11 cellular contexts compared by ENCODE assay signal in genomic region chr3:173066044-173066679, GRCh38.
DNase-seq lines count a peak whose midpoint lies in the region; ATAC-seq, FAIRE-seq and TF ChIP-seq lines count a peak whose summit lies in the region.
"Had no signal": no experiment of that assay in that cellular context is flagged by ENCODE, and none has a peak within 500 bp of the region (broad histone marks: within the 10 kb centered on the region; RNA-seq: fewer than 3 reads in every experiment).

No MANE protein-coding gene starts in this region.

- no peaks in the 10 kb centered on the region for H3K27me3 ChIP-seq in heart left ventricle
- H3K27me3 ChIP-seq in PC-3 (ENCODE audit: low read length): peaks cover 27% of the 10 kb centered on the region; the same call in 1 of the 2 replicates
- H3K27me3 ChIP-seq: upper lobe of left lung had no signal

- 34 to 65% (median 62%) methylated on average over 2 to 3 of the region's 3 CpGs for WGBS in heart left ventricle, 4 donors

- H3K36me3 ChIP-seq in heart left ventricle (no peaks in the 10 kb centered on the region), PC-3 (ENCODE audit: low read depth, low read length) (no peaks in the 10 kb centered on the region)
- H3K36me3 ChIP-seq: upper lobe of left lung had no signal

- POLR2A ChIA-PET in PC-3 (lab: Charles Lee; ENCODE audit: unreplicated experiment): no interaction called here

- no peak overlapping the region for H2AFZ ChIP-seq in PC-3 (ENCODE audit: low read length)

- no peak for TF ChIP-seq POLR2A in heart left ventricle (IDR thresholded peaks at IDR 0.05)

- DNase-seq in heart left ventricle: peak; percentile 13 to 61 (median 28)
- DNase-seq in Right ventricle myocardium superior: no peak
- peak; percentile 12 for DNase-seq in PC-3
- DNase-seq in fibroblast of peridontal ligament (ENCODE audit: extremely low read depth): peak; percentile 80
- peak; percentile 54 for DNase-seq in urothelium cell line (ENCODE audit: low spot score)
- DNase-seq in cerebellar cortex (ENCODE audit: low spot score): no peak
- DNase-seq: NCI-H774, upper lobe of left lung had no signal

- H3K27ac ChIP-seq in heart left ventricle (no peak overlapping the region), PC-3 (ENCODE audit: low read length) (no peak overlapping the region)
- H3K27ac ChIP-seq: HL-60, upper lobe of left lung had no signal

- TF ChIP-seq CTCF in heart left ventricle (IDR thresholded peaks at IDR 0.05): no peak
- no peak for TF ChIP-seq CTCF in PC-3 (conservative IDR thresholded peaks at IDR 0.05; ENCODE audit: low read depth, low read length)

- H3F3A ChIP-seq in PC-3 (ENCODE audit: low read length, unreplicated experiment): no peaks in the 10 kb centered on the region

- peaks cover 0 to 9% (median 0%) of the 10 kb centered on the region in 12 donors for H3K4me1 ChIP-seq in heart left ventricle
- H3K4me1 ChIP-seq in PC-3 (ENCODE audit: insufficient read depth, low read length): no peaks in the 10 kb centered on the region
- H3K4me1 ChIP-seq: upper lobe of left lung had no signal

- no peaks in the 10 kb centered on the region for H3K79me2 ChIP-seq in PC-3 (ENCODE audit: low read length)

- no peak overlapping the region for H3K4me2 ChIP-seq in PC-3 (ENCODE audit: low read length)

- H4K20me1 ChIP-seq in PC-3 (ENCODE audit: low read length): no peaks in the 10 kb centered on the region

- no TSS peak for BruUV-seq in PC-3 (replicated peaks; lab: Mats Ljungman, UMichigan)

- no peak overlapping the region for H3K9ac ChIP-seq in PC-3 (ENCODE audit: low read length)

- H3K9me3 ChIP-seq in heart left ventricle: peaks cover 0 to 15% (median 0%) of the 10 kb centered on the region in 12 donors
- no peaks in the 10 kb centered on the region for H3K9me3 ChIP-seq in PC-3 (ENCODE audit: low read length)
- H3K9me3 ChIP-seq: upper lobe of left lung had no signal

- CTCF ChIA-PET in PC-3 (lab: Charles Lee): no interaction called here

- intact Hi-C loops in heart left ventricle (cut with DNase I): no loop called here
- intact Hi-C loops in Right ventricle myocardium superior (cut with DNase I): no loop called here
- intact Hi-C loops in PC-3 (cut with micrococcal nuclease): no loop called here

- H3K4me3 ChIP-seq in heart left ventricle (no peak overlapping the region), PC-3 (ENCODE audit: low read length) (no peak overlapping the region)
- H3K4me3 ChIP-seq: upper lobe of left lung had no signal

- no peak for FAIRE-seq in urothelium cell line (lab: Jason Lieb, UNC)

- no peaks in the 10 kb centered on the region for H3K9me2 ChIP-seq in PC-3 (replicated peaks; ENCODE audit: low read length)

- ATAC-seq in heart left ventricle: peak; percentile 44 to 67 (median 58)
- no peak for ATAC-seq in Right ventricle myocardium superior (ENCODE audit: poor library complexity)
- no peak for ATAC-seq in PC-3
- ATAC-seq in HG03045 (IDR thresholded peaks at IDR 0.05; ENCODE audit: unreplicated experiment): no peak
- ATAC-seq in HG03378 (IDR thresholded peaks at IDR 0.05; ENCODE audit: unreplicated experiment): no peak

Comparison
In these comparisons a context has a peak if more than half of its experiments do, and no peak if none do; other contexts are left out.
1. ATAC-seq: peak in heart left ventricle (4 of 4); none in Right ventricle myocardium superior (single experiment), PC-3 (single experiment), HG03045 (single experiment) and HG03378 (single experiment).
2. DNase-seq: peak in heart left ventricle (5 of 5), PC-3 (single experiment), fibroblast of peridontal ligament (single experiment) and urothelium cell line (single experiment); none in Right ventricle myocardium superior (single experiment) and cerebellar cortex (single experiment).